Comparison of ENCODE assay signal across 1 cellular context in the genomic region with DNA sequence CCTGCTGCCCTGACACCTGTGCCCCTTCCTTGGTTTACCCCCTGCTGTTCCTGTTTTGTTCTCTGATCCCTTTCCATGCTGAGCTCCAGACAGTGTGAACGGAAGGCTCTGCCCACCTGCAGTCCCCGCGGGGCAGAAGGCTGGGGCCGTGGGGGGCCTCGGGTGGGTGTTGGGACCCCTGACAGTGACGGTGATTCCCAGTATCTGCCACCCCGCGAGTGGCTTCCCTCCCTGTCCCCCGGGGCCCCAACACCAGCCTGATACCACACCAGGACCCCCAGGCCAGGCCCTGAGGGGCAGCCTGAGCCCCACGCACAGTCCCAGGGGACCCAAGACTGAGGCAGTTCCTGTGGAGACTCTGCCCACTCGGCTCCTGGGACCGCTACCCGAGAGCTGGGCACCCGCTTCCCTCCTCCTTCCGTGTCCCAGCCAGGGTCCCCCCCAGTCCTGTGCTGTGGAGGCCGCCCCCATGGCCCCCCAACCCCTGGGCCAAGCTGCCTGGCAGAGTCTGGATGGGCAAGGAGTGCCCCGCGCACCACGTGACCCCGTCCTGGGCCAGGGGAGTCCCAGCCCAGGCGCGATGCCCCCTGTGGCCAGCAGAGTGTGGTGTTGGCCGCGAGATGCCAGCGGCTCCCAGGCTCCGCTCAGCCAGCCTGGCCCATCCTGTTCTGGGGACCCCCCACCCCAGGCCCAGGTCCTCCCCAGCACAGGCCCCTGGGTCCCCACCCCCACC.
TF ChIP-seq lines count a peak whose summit lies in the region.

No MANE protein-coding gene starts in this region.

TF ChIP-seq in HEK293, 187 proteins besides CTCF, POLR2A, EP300 and RAD21 (continued from another document):
- TF ChIP-seq, protein P1, sequence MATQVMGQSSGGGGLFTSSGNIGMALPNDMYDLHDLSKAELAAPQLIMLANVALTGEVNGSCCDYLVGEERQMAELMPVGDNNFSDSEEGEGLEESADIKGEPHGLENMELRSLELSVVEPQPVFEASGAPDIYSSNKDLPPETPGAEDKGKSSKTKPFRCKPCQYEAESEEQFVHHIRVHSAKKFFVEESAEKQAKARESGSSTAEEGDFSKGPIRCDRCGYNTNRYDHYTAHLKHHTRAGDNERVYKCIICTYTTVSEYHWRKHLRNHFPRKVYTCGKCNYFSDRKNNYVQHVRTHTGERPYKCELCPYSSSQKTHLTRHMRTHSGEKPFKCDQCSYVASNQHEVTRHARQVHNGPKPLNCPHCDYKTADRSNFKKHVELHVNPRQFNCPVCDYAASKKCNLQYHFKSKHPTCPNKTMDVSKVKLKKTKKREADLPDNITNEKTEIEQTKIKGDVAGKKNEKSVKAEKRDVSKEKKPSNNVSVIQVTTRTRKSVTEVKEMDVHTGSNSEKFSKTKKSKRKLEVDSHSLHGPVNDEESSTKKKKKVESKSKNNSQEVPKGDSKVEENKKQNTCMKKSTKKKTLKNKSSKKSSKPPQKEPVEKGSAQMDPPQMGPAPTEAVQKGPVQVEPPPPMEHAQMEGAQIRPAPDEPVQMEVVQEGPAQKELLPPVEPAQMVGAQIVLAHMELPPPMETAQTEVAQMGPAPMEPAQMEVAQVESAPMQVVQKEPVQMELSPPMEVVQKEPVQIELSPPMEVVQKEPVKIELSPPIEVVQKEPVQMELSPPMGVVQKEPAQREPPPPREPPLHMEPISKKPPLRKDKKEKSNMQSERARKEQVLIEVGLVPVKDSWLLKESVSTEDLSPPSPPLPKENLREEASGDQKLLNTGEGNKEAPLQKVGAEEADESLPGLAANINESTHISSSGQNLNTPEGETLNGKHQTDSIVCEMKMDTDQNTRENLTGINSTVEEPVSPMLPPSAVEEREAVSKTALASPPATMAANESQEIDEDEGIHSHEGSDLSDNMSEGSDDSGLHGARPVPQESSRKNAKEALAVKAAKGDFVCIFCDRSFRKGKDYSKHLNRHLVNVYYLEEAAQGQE (tag by site-specific recombination; IDR thresholded peaks at IDR 0.05) = no peak
- TF ChIP-seq KLF17 (tag by site-specific recombination; IDR thresholded peaks at IDR 0.05) (0 out of 2 replicates have a peak, but pooled peaks have one; percentile 30), ZNF571 (tag by site-specific recombination; IDR thresholded peaks at IDR 0.05) (no peak), ZNF530 (tag by site-specific recombination; IDR thresholded peaks at IDR 0.05; ENCODE audit: low read depth) (no peak), YY1 (tag by site-specific recombination; IDR thresholded peaks at IDR 0.05) (no peak), OSR2 (tag by site-specific recombination; IDR thresholded peaks at IDR 0.05) (no peak), ZNF785 (tag by site-specific recombination; IDR thresholded peaks at IDR 0.05) (no peak), ZNF473 (tag by site-specific recombination; IDR thresholded peaks at IDR 0.05) (no peak), ZNF48 (tag by site-specific recombination; IDR thresholded peaks at IDR 0.05) (no peak), ZNF121 (tag by site-specific recombination; IDR thresholded peaks at IDR 0.05) (no peak), ZNF23 (tag by site-specific recombination; IDR thresholded peaks at IDR 0.05; ENCODE audit: borderline replicate concordance) (no peak), ZEB2 (tag by site-specific recombination; IDR thresholded peaks at IDR 0.05) (no peak), ZBTB26 (tag by site-specific recombination; optimal IDR thresholded peaks at IDR 0.05) (no peak), GLIS2 (tag by site-specific recombination; IDR thresholded peaks at IDR 0.05) (peak; percentile 76), ZNF561 (tag by site-specific recombination; IDR thresholded peaks at IDR 0.05; ENCODE audit: borderline replicate concordance) (no peak; the same call in 1 of the 2 replicates), ZNF654 (tag by site-specific recombination; IDR thresholded peaks at IDR 0.05; ENCODE audit: low read depth) (peak; percentile 67), SETDB1 (IDR thresholded peaks at IDR 0.05; ENCODE audit: insufficient read length, low read length) (no peak), HOXD13 (CRISPR knock-in tag; IDR thresholded peaks at IDR 0.05; ENCODE audit: borderline replicate concordance) (no peak)
- TF ChIP-seq, protein P2, sequence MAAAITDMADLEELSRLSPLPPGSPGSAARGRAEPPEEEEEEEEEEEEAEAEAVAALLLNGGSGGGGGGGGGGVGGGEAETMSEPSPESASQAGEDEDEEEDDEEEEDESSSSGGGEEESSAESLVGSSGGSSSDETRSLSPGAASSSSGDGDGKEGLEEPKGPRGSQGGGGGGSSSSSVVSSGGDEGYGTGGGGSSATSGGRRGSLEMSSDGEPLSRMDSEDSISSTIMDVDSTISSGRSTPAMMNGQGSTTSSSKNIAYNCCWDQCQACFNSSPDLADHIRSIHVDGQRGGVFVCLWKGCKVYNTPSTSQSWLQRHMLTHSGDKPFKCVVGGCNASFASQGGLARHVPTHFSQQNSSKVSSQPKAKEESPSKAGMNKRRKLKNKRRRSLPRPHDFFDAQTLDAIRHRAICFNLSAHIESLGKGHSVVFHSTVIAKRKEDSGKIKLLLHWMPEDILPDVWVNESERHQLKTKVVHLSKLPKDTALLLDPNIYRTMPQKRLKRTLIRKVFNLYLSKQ (tag by site-specific recombination; IDR thresholded peaks at IDR 0.05; ENCODE audit: borderline replicate concordance) = no peak
